1 cellular context compared by ENCODE assay signal in the genomic region with DNA sequence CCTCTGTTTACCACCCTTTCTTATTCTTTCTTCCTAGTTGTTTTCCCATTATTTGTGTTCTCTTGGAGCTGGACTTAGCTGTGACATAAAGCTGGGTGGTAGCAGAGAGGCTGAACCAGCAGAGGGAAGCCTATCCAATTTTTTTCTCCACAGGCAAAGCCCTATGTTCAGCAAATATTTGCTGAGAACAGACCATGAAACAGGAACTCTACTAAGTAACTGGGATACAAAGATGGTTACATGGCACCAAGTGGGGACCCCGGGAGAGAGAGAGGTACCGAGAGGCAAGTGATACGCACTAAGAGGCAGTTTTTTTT.
TF ChIP-seq lines count a peak whose summit lies in the region.

No MANE protein-coding gene starts in this region.

TF ChIP-seq in liver, 16 proteins besides CTCF, POLR2A, EP300 and RAD21 (continued from another document):
- TF ChIP-seq, protein P1, sequence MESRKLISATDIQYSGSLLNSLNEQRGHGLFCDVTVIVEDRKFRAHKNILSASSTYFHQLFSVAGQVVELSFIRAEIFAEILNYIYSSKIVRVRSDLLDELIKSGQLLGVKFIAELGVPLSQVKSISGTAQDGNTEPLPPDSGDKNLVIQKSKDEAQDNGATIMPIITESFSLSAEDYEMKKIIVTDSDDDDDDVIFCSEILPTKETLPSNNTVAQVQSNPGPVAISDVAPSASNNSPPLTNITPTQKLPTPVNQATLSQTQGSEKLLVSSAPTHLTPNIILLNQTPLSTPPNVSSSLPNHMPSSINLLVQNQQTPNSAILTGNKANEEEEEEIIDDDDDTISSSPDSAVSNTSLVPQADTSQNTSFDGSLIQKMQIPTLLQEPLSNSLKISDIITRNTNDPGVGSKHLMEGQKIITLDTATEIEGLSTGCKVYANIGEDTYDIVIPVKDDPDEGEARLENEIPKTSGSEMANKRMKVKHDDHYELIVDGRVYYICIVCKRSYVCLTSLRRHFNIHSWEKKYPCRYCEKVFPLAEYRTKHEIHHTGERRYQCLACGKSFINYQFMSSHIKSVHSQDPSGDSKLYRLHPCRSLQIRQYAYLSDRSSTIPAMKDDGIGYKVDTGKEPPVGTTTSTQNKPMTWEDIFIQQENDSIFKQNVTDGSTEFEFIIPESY (IDR thresholded peaks at IDR 0.05), result no peak
- TF ChIP-seq, protein P2, sequence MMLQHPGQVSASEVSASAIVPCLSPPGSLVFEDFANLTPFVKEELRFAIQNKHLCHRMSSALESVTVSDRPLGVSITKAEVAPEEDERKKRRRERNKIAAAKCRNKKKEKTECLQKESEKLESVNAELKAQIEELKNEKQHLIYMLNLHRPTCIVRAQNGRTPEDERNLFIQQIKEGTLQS (IDR thresholded peaks at IDR 0.05), result no peak
- no peak for TF ChIP-seq SP1 (IDR thresholded peaks at IDR 0.05)
- no peak for TF ChIP-seq RXRA (IDR thresholded peaks at IDR 0.05)
- no peak for TF ChIP-seq TAF1 (conservative IDR thresholded peaks at IDR 0.05)
- TF ChIP-seq, protein P3, sequence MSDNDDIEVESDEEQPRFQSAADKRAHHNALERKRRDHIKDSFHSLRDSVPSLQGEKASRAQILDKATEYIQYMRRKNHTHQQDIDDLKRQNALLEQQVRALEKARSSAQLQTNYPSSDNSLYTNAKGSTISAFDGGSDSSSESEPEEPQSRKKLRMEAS (IDR thresholded peaks at IDR 0.05), result no peak
- TF ChIP-seq YY1 (IDR thresholded peaks at IDR 0.05), result no peak
- TF ChIP-seq NR2F2 (IDR thresholded peaks at IDR 0.05), result no peak
- no peak for TF ChIP-seq FOXA1 (IDR thresholded peaks at IDR 0.05)
- no peak for TF ChIP-seq JUND (IDR thresholded peaks at IDR 0.05)
- no peak for TF ChIP-seq EGR1 (IDR thresholded peaks at IDR 0.05; ENCODE audit: low read depth in 2 of 2)
- TF ChIP-seq FOXA2 (IDR thresholded peaks at IDR 0.05), result no peak
